In the genomic region with DNA sequence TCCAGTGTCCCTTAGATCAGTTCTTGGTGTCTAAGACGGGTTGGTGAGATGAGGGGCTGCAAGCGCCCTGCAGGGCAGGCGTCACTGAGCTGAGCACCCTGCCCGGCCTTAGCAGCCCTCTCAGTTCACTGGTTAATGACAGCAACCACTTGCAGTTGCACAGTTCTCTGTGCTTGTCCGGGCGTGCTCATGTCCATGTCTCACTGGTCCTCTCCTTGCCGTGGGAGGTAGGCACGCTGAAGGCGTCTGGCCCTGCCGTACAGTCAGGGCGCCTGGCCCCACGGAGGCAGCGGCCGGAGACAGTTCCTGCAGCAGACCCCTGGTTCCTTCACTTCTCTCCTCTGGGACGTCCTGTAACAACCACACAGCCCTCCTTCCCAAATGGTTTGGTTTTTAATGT, we compare ENCODE assay signal across 17 cellular contexts.
DNase-seq lines count a peak whose midpoint lies in the region; ATAC-seq, FAIRE-seq and TF ChIP-seq lines count a peak whose summit lies in the region.
"Had no signal": no experiment of that assay in that cellular context is flagged by ENCODE, and none has a peak within 500 bp of the region (broad histone marks: within the 10 kb centered on the region; RNA-seq: fewer than 3 reads in every experiment).

No MANE protein-coding gene starts in this region.

- H3K27me3 Mint-ChIP-seq in stimulated activated naive CD8-positive, alpha-beta T cell treated with anti-CD3 and anti-CD28 coated beads, Interleukin-15, amount 100 ng/mL, for 72 hours, result peaks cover 60% of the 10 kb centered on the region

- H3K9me3 Mint-ChIP-seq in stimulated activated naive CD8-positive, alpha-beta T cell treated with anti-CD3 and anti-CD28 coated beads, Interleukin-15, amount 100 ng/mL, for 72 hours, result no peaks in the 10 kb centered on the region
- H3K9me3 Mint-ChIP-seq: CD4-positive, alpha-beta memory T cell; GM23338 had no signal

- H3K23ac ChIP-seq in trophoblast cell (ENCODE audit: low read length), result no peak overlapping the region

- no peaks in the 10 kb centered on the region for H3K79me2 ChIP-seq in trophoblast cell (ENCODE audit: control insufficient read depth, insufficient read depth, low read length, poor library complexity)

- H3K4me1 Mint-ChIP-seq in stimulated activated naive CD8-positive, alpha-beta T cell treated with anti-CD3 and anti-CD28 coated beads, Interleukin-15, amount 100 ng/mL, for 72 hours, result no peaks in the 10 kb centered on the region
- H3K4me1 Mint-ChIP-seq: CD4-positive, alpha-beta memory T cell had no signal

- no peak for TF ChIP-seq CTCF in kidney (IDR thresholded peaks at IDR 0.05; ENCODE audit: borderline replicate concordance, extremely low read depth, insufficient read depth)
- no peak for TF ChIP-seq CTCF in colonic mucosa (IDR thresholded peaks at IDR 0.05)

- H3K4ac ChIP-seq in trophoblast cell (ENCODE audit: low read depth, low read length), result no peak overlapping the region

- H3K9me3 ChIP-seq in trophoblast cell (ENCODE audit: insufficient read depth, low read depth, low read length), result no peaks in the 10 kb centered on the region
- no peaks in the 10 kb centered on the region for H3K9me3 ChIP-seq in kidney (ENCODE audit: control insufficient read depth in 1 of 2, low read length in 2 of 2)
- no peaks in the 10 kb centered on the region for H3K9me3 ChIP-seq in colonic mucosa

- H2AK5ac ChIP-seq in trophoblast cell (ENCODE audit: low read length), result no peak overlapping the region

- H3K27me3 ChIP-seq in trophoblast cell (ENCODE audit: insufficient read depth, low read length) (no peaks in the 10 kb centered on the region), colonic mucosa (peaks cover 5% of the 10 kb centered on the region)

- H2BK5ac ChIP-seq in trophoblast cell (ENCODE audit: low read depth, low read length, poor library complexity), result no peak overlapping the region

- peak overlapping the region; percentile 27 for H2BK12ac ChIP-seq in trophoblast cell (ENCODE audit: low read length)

- WGBS in trophoblast cell (ENCODE audit: extremely low coverage, insufficient coverage, insufficient read length), result no CpG with 5 or more reads among the region's 15 CpGs

- H3K4me3 ChIP-seq in trophoblast cell (ENCODE audit: low read depth, low read length), result no peak overlapping the region
- no peak overlapping the region for H3K4me3 ChIP-seq in kidney (ENCODE audit: low read length in 2 of 2)
- no peak overlapping the region for H3K4me3 ChIP-seq in colonic mucosa
- H3K4me3 ChIP-seq: GM23338 had no signal

- peak overlapping the region; percentile 42 for H3K14ac ChIP-seq in trophoblast cell (ENCODE audit: low read length)

- no peak overlapping the region for H3K4me3 Mint-ChIP-seq in stimulated activated naive CD8-positive, alpha-beta T cell treated with anti-CD3 and anti-CD28 coated beads, Interleukin-15, amount 100 ng/mL, for 72 hours
- H3K4me3 Mint-ChIP-seq: CD4-positive, alpha-beta memory T cell; GM23338 had no signal

- H3K4me2 ChIP-seq in trophoblast cell (ENCODE audit: low read length), result no peak overlapping the region
- H3K4me2 ChIP-seq: GM23338 had no signal

- peak overlapping the region; percentile 23 for H2AFZ ChIP-seq in trophoblast cell (ENCODE audit: insufficient read depth, low read length, poor library complexity)
- H2AFZ ChIP-seq: GM23338 had no signal

- peak overlapping the region; percentile 3 to 42 for H3K27ac Mint-ChIP-seq in stimulated activated naive CD8-positive, alpha-beta T cell treated with anti-CD3 and anti-CD28 coated beads, Interleukin-15, amount 100 ng/mL, for 72 hours
- H3K27ac Mint-ChIP-seq: CD4-positive, alpha-beta memory T cell; GM23338 had no signal

- H3K9ac ChIP-seq in trophoblast cell (ENCODE audit: low read length) (no peak overlapping the region), kidney (ENCODE audit: low read length in 2 of 2) (no peak overlapping the region), colonic mucosa (ENCODE audit: low read depth in 2 of 2, low read length in 2 of 2) (no peak overlapping the region)

- no peak overlapping the region for H4K12ac ChIP-seq in trophoblast cell (ENCODE audit: low read depth, low read length)

- peak overlapping the region; percentile 20 for H4K91ac ChIP-seq in trophoblast cell (ENCODE audit: low read depth, low read length)

- no peak for FAIRE-seq in kidney (lab: Jason Lieb, UNC)
- FAIRE-seq: RCC 7860 had no signal

- H3K27ac ChIP-seq in trophoblast cell (ENCODE audit: low read depth, low read length) (no peak overlapping the region), kidney (ENCODE audit: low read depth in 2 of 2, low read length in 2 of 2) (no peak overlapping the region), colonic mucosa (no peak overlapping the region), caudate nucleus (ENCODE audit: low read depth, low read length) (no peak overlapping the region)

- H4K8ac ChIP-seq in trophoblast cell (ENCODE audit: low read depth, low read length), result peak overlapping the region; percentile 32

- H3K18ac ChIP-seq in trophoblast cell (ENCODE audit: low read length), result peak overlapping the region; percentile 51

- H3K36me3 ChIP-seq in trophoblast cell (ENCODE audit: control insufficient read depth in 1 of 2, insufficient read depth in 2 of 2, low read length in 2 of 2) (no peaks in the 10 kb centered on the region), kidney (ENCODE audit: control insufficient read depth in 1 of 2, insufficient read depth in 2 of 2, low read length in 2 of 2) (no peaks in the 10 kb centered on the region), colonic mucosa (no peaks in the 10 kb centered on the region)

- no peak for DNase-seq in stimulated activated naive CD8-positive, alpha-beta T cell treated with anti-CD3 and anti-CD28 coated beads, Interleukin-15, amount 100 ng/mL, for 72 hours
- no peak for DNase-seq in stimulated activated naive CD8-positive, alpha-beta T cell treated with anti-CD3 and anti-CD28 coated beads, Interleukin-15, Interleukin-2, amounts not matched to agents 100 U/mL and 50 U/mL, for 24 hours
- DNase-seq in trophoblast cell (no peak), kidney (no peak), NCI-H345 treated with DMSO at 0.1 percent for 48 hours (lab: John Stamatoyannopoulos, UW; ENCODE audit: unreplicated experiment) (no peak), colonic mucosa (no peak), caudate nucleus (lab: John Stamatoyannopoulos, UW) (no peak)
- DNase-seq: CD4-positive, alpha-beta memory T cell; KG1; NCI-H1048; NCI-H1436 treated with DMSO at 0.1 percent for 48 hours; NCI-H2029 treated with DMSO at 0.1 percent for 48 hours; NCI-H524 treated with DMSO at 0.1 percent for 48 hours; SHP77 treated with DMSO at 0.1 percent for 48 hours had no signal

- H2BK120ac ChIP-seq in trophoblast cell (ENCODE audit: insufficient read depth, low read length, poor library complexity), result peak overlapping the region; percentile 20

- intact Hi-C loops in kidney (cut with DNase I) (no loop called here), colonic mucosa (cut with DNase I) (no loop called here)

- no peak for ATAC-seq in stimulated activated naive CD8-positive, alpha-beta T cell treated with anti-CD3 and anti-CD28 coated beads, Interleukin-15, amount 100 ng/mL, for 72 hours
- ATAC-seq in stimulated activated naive CD8-positive, alpha-beta T cell treated with anti-CD3 and anti-CD28 coated beads, Interleukin-15, Interleukin-2, amounts not matched to agents 100 U/mL and 50 U/mL, for 24 hours, result no peak
- ATAC-seq in esophagus mucosa, result peak; percentile 66
- ATAC-seq: GM23338 had no signal

- H3K79me1 ChIP-seq in trophoblast cell (ENCODE audit: low read length), result peaks cover 9% of the 10 kb centered on the region

- H3K4me1 ChIP-seq in trophoblast cell (ENCODE audit: control insufficient read depth in 1 of 2, insufficient read depth in 2 of 2, low read length in 2 of 2) (peaks cover 17 to 18% of the 10 kb centered on the region in 2 experiments), kidney (ENCODE audit: control insufficient read depth in 1 of 2, insufficient read depth in 1 of 2, low read depth in 1 of 2, low read length in 2 of 2) (no peaks in the 10 kb centered on the region), colonic mucosa (no peaks in the 10 kb centered on the region)
